ENCODE assay signal across 1 cellular context in genomic region chr12:113358381-113359132, GRCh38.
TF ChIP-seq lines count a peak whose summit lies in the region.

Gene PLBD2 (plus strand): TSS chr12:113358587. CDS start chr12:113358601, 14 bp downstream.

TF ChIP-seq in HepG2, 621 proteins besides CTCF, POLR2A, EP300 and RAD21 (continued from another document and continues in another):
- TF ChIP-seq DMTF1 (CRISPR knock-in tag; IDR thresholded peaks at IDR 0.05): no peak
- TF ChIP-seq PAX8 (CRISPR knock-in tag; IDR thresholded peaks at IDR 0.05; ENCODE audit: borderline replicate concordance): peak; percentile 92; the same call in 1 of the 2 replicates
- TF ChIP-seq ZNF557 (CRISPR knock-in tag; IDR thresholded peaks at IDR 0.05): no peak
- no peak; the same call in 1 of the 2 replicates for TF ChIP-seq ZNF580 (CRISPR knock-in tag; IDR thresholded peaks at IDR 0.05; ENCODE audit: borderline replicate concordance, low read depth)
- TF ChIP-seq NFRKB (IDR thresholded peaks at IDR 0.05): no peak
- no peak for TF ChIP-seq RERE (CRISPR knock-in tag; IDR thresholded peaks at IDR 0.05; ENCODE audit: low read depth)
- TF ChIP-seq ZMYM3 (CRISPR knock-in tag; IDR thresholded peaks at IDR 0.05): peak; percentile 41; the same call in 1 of the 2 replicates
- no peak for TF ChIP-seq KAT2B (IDR thresholded peaks at IDR 0.05; ENCODE audit: borderline replicate concordance, low read depth, low read length)
- no peak for TF ChIP-seq ZNF441 (CRISPR knock-in tag; IDR thresholded peaks at IDR 0.05; ENCODE audit: borderline replicate concordance)
- TF ChIP-seq ZNF776 (CRISPR knock-in tag; IDR thresholded peaks at IDR 0.05): peak; percentile 82; the same call in 1 of the 2 replicates
- TF ChIP-seq ZNF44 (CRISPR knock-in tag; IDR thresholded peaks at IDR 0.05): peak; percentile 11; the same call in 1 of the 2 replicates
- TF ChIP-seq HIVEP1 (CRISPR knock-in tag; IDR thresholded peaks at IDR 0.05): no peak
- TF ChIP-seq ZFP36L1 (CRISPR knock-in tag; IDR thresholded peaks at IDR 0.05): no peak
- no peak for TF ChIP-seq ZHX1 (CRISPR knock-in tag; IDR thresholded peaks at IDR 0.05; ENCODE audit: low read depth)
- peak; percentile 39 for TF ChIP-seq NR0B2 (CRISPR knock-in tag; IDR thresholded peaks at IDR 0.05)
- no peak for TF ChIP-seq NONO (IDR thresholded peaks at IDR 0.05)
- no peak for TF ChIP-seq NONO (CRISPR knock-in tag; conservative IDR thresholded peaks at IDR 0.05)
- no peak for TF ChIP-seq HMG20A (CRISPR knock-in tag; IDR thresholded peaks at IDR 0.05; ENCODE audit: borderline replicate concordance)
- TF ChIP-seq NBN (conservative IDR thresholded peaks at IDR 0.05): no peak
- no peak for TF ChIP-seq IKZF1 (IDR thresholded peaks at IDR 0.05)
- TF ChIP-seq ZEB1 (IDR thresholded peaks at IDR 0.05; ENCODE audit: insufficient replicate concordance, low read depth): no peak
- no peak for TF ChIP-seq FUBP1 (CRISPR knock-in tag; IDR thresholded peaks at IDR 0.05; ENCODE audit: borderline replicate concordance)
- peak; percentile 76; the same call in 1 of the 2 replicates for TF ChIP-seq LBX2 (CRISPR knock-in tag; IDR thresholded peaks at IDR 0.05; ENCODE audit: borderline replicate concordance)
- no peak for TF ChIP-seq ELF4 (CRISPR knock-in tag; IDR thresholded peaks at IDR 0.05; ENCODE audit: borderline replicate concordance)
- TF ChIP-seq ZBTB43 (CRISPR knock-in tag; conservative IDR thresholded peaks at IDR 0.05): 0 out of 2 replicates have a peak, but pooled peaks have one; percentile 5
- TF ChIP-seq MTA1 (CRISPR knock-in tag; IDR thresholded peaks at IDR 0.05; ENCODE audit: borderline replicate concordance): peak; percentile 60; the same call in 1 of the 2 replicates
- TF ChIP-seq HOXD1 (CRISPR knock-in tag; IDR thresholded peaks at IDR 0.05): 0 out of 2 replicates have a peak, but pooled peaks have one; percentile 29
- TF ChIP-seq STAT5B (CRISPR knock-in tag; IDR thresholded peaks at IDR 0.05): no peak
- TF ChIP-seq MAX (IDR thresholded peaks at IDR 0.05): peak; percentile 81
- TF ChIP-seq ZNF83 (CRISPR knock-in tag; IDR thresholded peaks at IDR 0.05; ENCODE audit: borderline replicate concordance): no peak
- TF ChIP-seq EZH2 (conservative IDR thresholded peaks at IDR 0.05; ENCODE audit: low read depth, low read length): no peak
- TF ChIP-seq CBX5 (CRISPR knock-in tag; IDR thresholded peaks at IDR 0.05; ENCODE audit: borderline replicate concordance): no peak
- no peak for TF ChIP-seq PBX3 (CRISPR knock-in tag; IDR thresholded peaks at IDR 0.05; ENCODE audit: borderline replicate concordance)
- TF ChIP-seq MIER2 (CRISPR knock-in tag; IDR thresholded peaks at IDR 0.05): peak; percentile 73; the same call in 1 of the 2 replicates
- no peak for TF ChIP-seq THAP8 (CRISPR knock-in tag; IDR thresholded peaks at IDR 0.05; ENCODE audit: borderline replicate concordance)
- TF ChIP-seq HDAC6 (IDR thresholded peaks at IDR 0.05; ENCODE audit: low read depth, low read length): no peak
- no peak for TF ChIP-seq U2AF1 (optimal IDR thresholded peaks at IDR 0.05; ENCODE audit: low read depth, low read length)
- no peak; the same call in 1 of the 2 replicates for TF ChIP-seq TFAP4 (IDR thresholded peaks at IDR 0.05; ENCODE audit: borderline replicate concordance, low read depth)
- TF ChIP-seq SOX5 (CRISPR knock-in tag; IDR thresholded peaks at IDR 0.05; ENCODE audit: borderline replicate concordance): no peak; the same call in 1 of the 2 replicates
